In genomic region chr11:76208829-76209670, GRCh38 we compare ENCODE assay signal across 1 cellular context.
A peak's percentile ranks its signal among the peaks of the same experiment; 100 is the strongest.
TF ChIP-seq lines count a peak whose summit lies in the region.

No MANE protein-coding gene starts in this region.

TF ChIP-seq in HepG2, 621 proteins besides CTCF, POLR2A, EP300 and RAD21 (continued from another document and continues in another):
- peak; percentile 86 for TF ChIP-seq ZNF687 (CRISPR knock-in tag; IDR thresholded peaks at IDR 0.05)
- TF ChIP-seq ZNF788 (CRISPR knock-in tag; IDR thresholded peaks at IDR 0.05; ENCODE audit: borderline replicate concordance), result peak; percentile 53; the same call in 1 of the 2 replicates
- peak; percentile 80 for TF ChIP-seq ZNF232 (CRISPR knock-in tag; IDR thresholded peaks at IDR 0.05; ENCODE audit: borderline replicate concordance)
- no peak for TF ChIP-seq ZBTB25 (CRISPR knock-in tag; IDR thresholded peaks at IDR 0.05)
- TF ChIP-seq EED (CRISPR knock-in tag; IDR thresholded peaks at IDR 0.05), result peak; percentile 23; the same call in 1 of the 2 replicates
- TF ChIP-seq MYPOP (CRISPR knock-in tag; IDR thresholded peaks at IDR 0.05), result 0 out of 2 replicates have a peak, but pooled peaks have one; percentile 16
- TF ChIP-seq DDIT3 (CRISPR knock-in tag; IDR thresholded peaks at IDR 0.05), result no peak
- TF ChIP-seq ZKSCAN8 (CRISPR knock-in tag; IDR thresholded peaks at IDR 0.05; ENCODE audit: borderline replicate concordance), result peak; percentile 19; the same call in 1 of the 2 replicates
- TF ChIP-seq HIVEP1 (CRISPR knock-in tag; IDR thresholded peaks at IDR 0.05), result peak; percentile 63
- TF ChIP-seq HES4 (CRISPR knock-in tag; IDR thresholded peaks at IDR 0.05; ENCODE audit: borderline replicate concordance), result peak; percentile 63; the same call in 1 of the 2 replicates
- TF ChIP-seq ZNF777 (CRISPR knock-in tag; IDR thresholded peaks at IDR 0.05), result peak; percentile 90
- TF ChIP-seq XRCC5 (optimal IDR thresholded peaks at IDR 0.05; ENCODE audit: low read length), result peak; percentile 75
- no peak for TF ChIP-seq ZNF513 (CRISPR knock-in tag; conservative IDR thresholded peaks at IDR 0.05)
- no peak for TF ChIP-seq THRA (CRISPR knock-in tag; IDR thresholded peaks at IDR 0.05; ENCODE audit: borderline replicate concordance)
- no peak for TF ChIP-seq GTF3A (CRISPR knock-in tag; conservative IDR thresholded peaks at IDR 0.05)
- no peak for TF ChIP-seq PRDM10 (CRISPR knock-in tag; IDR thresholded peaks at IDR 0.05; ENCODE audit: low read depth)
- TF ChIP-seq ZFY (CRISPR knock-in tag; IDR thresholded peaks at IDR 0.05), result peak; percentile 72
- peak; percentile 64; the same call in 1 of the 2 replicates for TF ChIP-seq TBX2 (CRISPR knock-in tag; IDR thresholded peaks at IDR 0.05; ENCODE audit: borderline replicate concordance)
- TF ChIP-seq REL (CRISPR knock-in tag; conservative IDR thresholded peaks at IDR 0.05), result 0 out of 2 replicates have a peak, but pooled peaks have one; percentile 53
- peak; percentile 68; the same call in 1 of the 2 replicates for TF ChIP-seq NR2F2 (IDR thresholded peaks at IDR 0.05; ENCODE audit: borderline replicate concordance, low read depth)
- TF ChIP-seq ZFP82 (CRISPR knock-in tag; IDR thresholded peaks at IDR 0.05; ENCODE audit: borderline replicate concordance), result peak; percentile 69; the same call in 1 of the 2 replicates
- no peak for TF ChIP-seq CEBPB (IDR thresholded peaks at IDR 0.05; ENCODE audit: borderline replicate concordance, low read depth, low read length)
- TF ChIP-seq NR2F1 (CRISPR knock-in tag; IDR thresholded peaks at IDR 0.05), result peak; percentile 55 to 76; a peak in 3 of 4 replicates
- peak; percentile 55; the same call in 1 of the 2 replicates for TF ChIP-seq TFDP2 (CRISPR knock-in tag; IDR thresholded peaks at IDR 0.05)
- no peak for TF ChIP-seq BCL3 (CRISPR knock-in tag; IDR thresholded peaks at IDR 0.05)
- TF ChIP-seq ZBTB20 (CRISPR knock-in tag; IDR thresholded peaks at IDR 0.05; ENCODE audit: borderline replicate concordance, low read depth), result 0 out of 2 replicates have a peak, but pooled peaks have one; percentile 35
- TF ChIP-seq TARDBP (CRISPR knock-in tag; IDR thresholded peaks at IDR 0.05), result 0 out of 2 replicates have a peak, but pooled peaks have one; percentile 35
- TF ChIP-seq KLF9 (CRISPR knock-in tag; IDR thresholded peaks at IDR 0.05; ENCODE audit: low read depth), result no peak
- no peak; the same call in 1 of the 2 replicates for TF ChIP-seq ZIK1 (CRISPR knock-in tag; IDR thresholded peaks at IDR 0.05; ENCODE audit: borderline replicate concordance, low read depth)
- TF ChIP-seq TBX3 (IDR thresholded peaks at IDR 0.05; ENCODE audit: borderline replicate concordance), result no peak
- peak; percentile 89 for TF ChIP-seq UBTF (CRISPR knock-in tag; IDR thresholded peaks at IDR 0.05)
- TF ChIP-seq ZBTB43 (CRISPR knock-in tag; conservative IDR thresholded peaks at IDR 0.05), result peak; percentile 61
- TF ChIP-seq ZFX (CRISPR knock-in tag; IDR thresholded peaks at IDR 0.05; ENCODE audit: low read depth), result peak; percentile 82
- TF ChIP-seq GLMP (CRISPR knock-in tag; IDR thresholded peaks at IDR 0.05; ENCODE audit: borderline replicate concordance), result no peak
